ENCODE assay signal across 8 cellular contexts in genomic region chr12:75390899-75391538, GRCh38. TPM values are rescaled to one million over a fixed set of nuclear protein-coding genes. Genes with fewer than 3 reads are reported as not detected.
DNase-seq lines count a peak whose midpoint lies in the region; ATAC-seq and TF ChIP-seq lines count a peak whose summit lies in the region.

GLIPR1L2 (plus strand) TSS chr12:75391089; CDS start chr12:75391117, 28 bp downstream.

- H3K4me1 Mint-ChIP-seq in CD14-positive monocyte: peaks cover 29% of the 10 kb centered on the region
- peaks cover 39% of the 10 kb centered on the region for H3K4me1 Mint-ChIP-seq in activated CD4-positive, alpha-beta memory T cell treated with anti-CD3 and anti-CD28 coated beads, Interleukin-2, amount 10 ng/mL, durations not matched to agents 7 days and 5 days

- ATAC-seq in GM19328 (IDR thresholded peaks at IDR 0.05; ENCODE audit: unreplicated experiment) (peak; percentile 96), HG03520 (IDR thresholded peaks at IDR 0.05; ENCODE audit: unreplicated experiment) (peak; percentile 99)

- H3K27me3 Mint-ChIP-seq in CD14-positive monocyte (ENCODE audit: low read depth in 3 of 3): peaks cover 0 to 1% (median 0%) of the 10 kb centered on the region in 3 donors
- H3K27me3 Mint-ChIP-seq in activated CD4-positive, alpha-beta memory T cell treated with anti-CD3 and anti-CD28 coated beads, Interleukin-2, amount 10 ng/mL, durations not matched to agents 7 days and 5 days: no peaks in the 10 kb centered on the region

- peak within 1 kb of the TSS; percentile 86 to 94 (median 90) for H3K27ac Mint-ChIP-seq in CD14-positive monocyte
- H3K27ac Mint-ChIP-seq in activated CD4-positive, alpha-beta memory T cell treated with anti-CD3 and anti-CD28 coated beads, Interleukin-2, amount 10 ng/mL, durations not matched to agents 7 days and 5 days: peak within 1 kb of the TSS; percentile 83

- DNase-seq in CD14-positive monocyte (ENCODE audit: low spot score): peak; percentile 89
- peak; percentile 96 for DNase-seq in NCI-H69 (lab: John Stamatoyannopoulos, UW)
- DNase-seq in activated CD4-positive, alpha-beta memory T cell treated with anti-CD3 and anti-CD28 coated beads, Interleukin-2, amount 10 ng/mL, durations not matched to agents 7 days and 5 days: peak; percentile 92
- peak; percentile 91 to 98 for DNase-seq in lower leg skin (ENCODE audit: low spot score in 2 of 2)
- peak; percentile 87 to 88 for DNase-seq in stimulated activated CD4-positive, alpha-beta T cell treated with anti-CD3 and anti-CD28 coated beads, Interleukin-4, amount 100 ng/mL, for 4 hours

- peak within 1 kb of the TSS; percentile 93 for H3K9ac ChIP-seq in duodenal mucosa (ENCODE audit: low read depth in 1 of 2, low read length in 2 of 2)

- no peaks in the 10 kb centered on the region for H3K36me3 Mint-ChIP-seq in CD14-positive monocyte
- H3K36me3 Mint-ChIP-seq in activated CD4-positive, alpha-beta memory T cell treated with anti-CD3 and anti-CD28 coated beads, Interleukin-2, amount 10 ng/mL, durations not matched to agents 7 days and 5 days (ENCODE audit: low read depth): no peaks in the 10 kb centered on the region

- no peaks in the 10 kb centered on the region for H3K27me3 ChIP-seq in duodenal mucosa (ENCODE audit: control insufficient read depth in 1 of 2, insufficient read depth in 2 of 2, low read length in 2 of 2)

- peak in 1 of 2 donors; percentile 44 for TF ChIP-seq POLR2A in lower leg skin (IDR thresholded peaks at IDR 0.05)

- CTCF ChIA-PET in activated CD4-positive, alpha-beta memory T cell treated with anti-CD3 and anti-CD28 coated beads, Interleukin-2, amount 10 ng/mL, durations not matched to agents 7 days and 5 days (lab: Charles Lee): interaction anchor here (0.7 to 3.9 kb wide), 22 partner anchors 14 to 697 kb away, joined by 3 to 31 read pairs (median 5); partner anchors contain the start of genes CAPS2, GLIPR1, GLIPR1L1 and PHLDA1

- H3K9me3 Mint-ChIP-seq in CD14-positive monocyte: peaks cover 0 to 3% (median 0%) of the 10 kb centered on the region in 7 donors
- no peaks in the 10 kb centered on the region for H3K9me3 Mint-ChIP-seq in activated CD4-positive, alpha-beta memory T cell treated with anti-CD3 and anti-CD28 coated beads, Interleukin-2, amount 10 ng/mL, durations not matched to agents 7 days and 5 days

- H3K4me3 Mint-ChIP-seq in CD14-positive monocyte: peak within 1 kb of the TSS; percentile 85 to 92
- peak within 1 kb of the TSS; percentile 75 for H3K4me3 Mint-ChIP-seq in activated CD4-positive, alpha-beta memory T cell treated with anti-CD3 and anti-CD28 coated beads, Interleukin-2, amount 10 ng/mL, durations not matched to agents 7 days and 5 days

- 3 to 12% methylated on average over 33 to 34 of the region's 36 CpGs for WGBS in lower leg skin, 2 donors

- H3K36me3 ChIP-seq in duodenal mucosa (ENCODE audit: control insufficient read depth in 1 of 2, insufficient read depth in 2 of 2, low read length in 2 of 2): no peaks in the 10 kb centered on the region

- TF ChIP-seq CTCF in CD14-positive monocyte (IDR thresholded peaks at IDR 0.05) (peak; percentile 73), lower leg skin (IDR thresholded peaks at IDR 0.05) (no peak)

- peak within 1 kb of the TSS; percentile 87 for H3K27ac ChIP-seq in duodenal mucosa (ENCODE audit: low read depth, low read length)

- H3K4me1 ChIP-seq in duodenal mucosa (ENCODE audit: control insufficient read depth in 1 of 2, insufficient read depth in 2 of 2, low read length in 2 of 2): peaks cover 12 to 14% of the 10 kb centered on the region in 2 donors

- H3K9me3 ChIP-seq in duodenal mucosa (ENCODE audit: control insufficient read depth in 1 of 2, low read length in 2 of 2): no peaks in the 10 kb centered on the region

- POLR2A ChIA-PET in activated CD4-positive, alpha-beta memory T cell treated with anti-CD3 and anti-CD28 coated beads, Interleukin-2, amount 10 ng/mL, durations not matched to agents 7 days and 5 days (lab: Charles Lee): interaction anchor here (0.8 to 2.4 kb wide), 11 partner anchors 53 to 1206 kb away, joined by 3 to 26 read pairs (median 4); partner anchors contain the start of genes GLIPR1, GLIPR1L1 and KRR1

- peak within 1 kb of the TSS; percentile 87 to 94 for H3K4me3 ChIP-seq in duodenal mucosa (ENCODE audit: low read depth in 1 of 2, low read length in 2 of 2)
- peak within 1 kb of the TSS; percentile 48 for H3K4me3 ChIP-seq in lower leg skin (ENCODE audit: low read depth, poor library complexity, severe bottlenecking)

- intact Hi-C loops in CD14-positive monocyte (cut with micrococcal nuclease) (no loop called here), lower leg skin (cut with DNase I; ENCODE audit: low total_unique reads) (no loop called here)

RNA-seq across cellular contexts. Expression of gene GLIPR1L2, which starts in this region (rescaled TPM):
- under 1 TPM in 1 of 2 donors, not detected in 1; 0.24 TPM for polyA plus RNA-seq in CD14-positive monocyte
- under 1 TPM in 1 of 2 experiments, not detected in 1; 0.35 TPM for total RNA-seq in activated CD4-positive, alpha-beta memory T cell treated with anti-CD3 and anti-CD28 coated beads, Interleukin-2, amount 10 ng/mL, durations not matched to agents 7 days and 5 days
- 1 to 10 TPM in 2 of 4 donors, under 1 TPM in 2; 0.53 to 1.6 (median 0.80) TPM for total RNA-seq in lower leg skin

Comparison
In these comparisons a context has a peak if more than half of its experiments do, and no peak if none do; other contexts are left out.
1. Peak in every context shown above with its lines: DNase-seq, ATAC-seq, H3K4me3 ChIP-seq and H3K27ac ChIP-seq.
2. Peak in DNase-seq in CD14-positive monocyte; RNA of the gene not detected or under 1 TPM.
3. Peak in DNase-seq in activated CD4-positive, alpha-beta memory T cell treated with anti-CD3 and anti-CD28 coated beads, Interleukin-2, amount 10 ng/mL, durations not matched to agents 7 days and 5 days; RNA of the gene not detected or under 1 TPM.